Comparison of ENCODE assay signal across 8 cellular contexts in genomic region chr5:159106569-159107282, GRCh38. TPM values are rescaled to one million over a fixed set of nuclear protein-coding genes. Genes with fewer than 3 reads are reported as not detected.
DNase-seq lines count a peak whose midpoint lies in the region; ATAC-seq and TF ChIP-seq lines count a peak whose summit lies in the region.

No MANE protein-coding gene starts in this region.

- TF ChIP-seq CTCF in OCI-LY1 (IDR thresholded peaks at IDR 0.05; ENCODE audit: low read length): peak; percentile 92
- peak; percentile 87 for TF ChIP-seq CTCF in fibroblast of pulmonary artery (IDR thresholded peaks at IDR 0.05; ENCODE audit: low read length, missing control alignments)
- peak; percentile 96 for TF ChIP-seq CTCF in neural progenitor cell (IDR thresholded peaks at IDR 0.05)

- peaks cover 44% of the 10 kb centered on the region for H3K27me3 Mint-ChIP-seq in neural progenitor cell (ENCODE audit: insufficient read depth, low read depth)

- H3K9me2 ChIP-seq in OCI-LY1 (ENCODE audit: low read depth, low read length): no peaks in the 10 kb centered on the region

- H3K27ac ChIP-seq in OCI-LY1 (ENCODE audit: low read depth, low read length, poor library complexity, severe bottlenecking) (peak overlapping the region; percentile 95), neural progenitor cell (no peak overlapping the region)

- peak in 9 of 14 donors; percentile 31 to 63 (median 42) for DNase-seq in C1 segment of cervical spinal cord (lab: John Stamatoyannopoulos, UW)
- peak; percentile 83 for DNase-seq in activated T-cell treated with anti-CD3 and anti-CD28 coated beads, Interleukin-2, amount 50 U/mL, for 48 hours
- DNase-seq in fibroblast of pulmonary artery (ENCODE audit: low read depth): peak; percentile 75
- peak; percentile 93 for DNase-seq in neural progenitor cell (ENCODE audit: low spot score)
- DNase-seq in superior temporal gyrus (ENCODE audit: extremely low spot score): peak; percentile 83

- peaks cover 38% of the 10 kb centered on the region for H3K4me1 Mint-ChIP-seq in neural progenitor cell

- peaks cover 15% of the 10 kb centered on the region; the same call in 1 of the 2 replicates for H3F3A ChIP-seq in OCI-LY1 (ENCODE audit: insufficient read depth, low read length)
- H3F3A ChIP-seq in neural progenitor cell (ENCODE audit: low read depth): no peaks in the 10 kb centered on the region

- no peaks in the 10 kb centered on the region for H3K27me3 ChIP-seq in OCI-LY1 (ENCODE audit: insufficient read depth, low read length)
- H3K27me3 ChIP-seq in neural progenitor cell: peaks cover 100% of the 10 kb centered on the region

- H3K4me3 Mint-ChIP-seq in neural progenitor cell: peak overlapping the region; percentile 84

- H3K79me2 ChIP-seq in OCI-LY1 (ENCODE audit: insufficient read depth, low read length) (no peaks in the 10 kb centered on the region), neural progenitor cell (ENCODE audit: low read depth) (no peaks in the 10 kb centered on the region)

- H3K36me3 ChIP-seq in OCI-LY1 (ENCODE audit: insufficient read depth, low read length): no peaks in the 10 kb centered on the region
- H3K36me3 ChIP-seq in neural progenitor cell: no peaks in the 10 kb centered on the region

- no peak overlapping the region for H3K27ac Mint-ChIP-seq in neural progenitor cell

- no peaks in the 10 kb centered on the region for H3K9me3 ChIP-seq in OCI-LY1 (ENCODE audit: low read length)
- H3K9me3 ChIP-seq in neural progenitor cell (ENCODE audit: low read depth): no peaks in the 10 kb centered on the region

- H3K9me3 Mint-ChIP-seq in neural progenitor cell: peaks cover 3% of the 10 kb centered on the region

- no peaks in the 10 kb centered on the region for H4K20me1 ChIP-seq in OCI-LY1 (ENCODE audit: insufficient read depth, low read length)
- peaks cover 4% of the 10 kb centered on the region for H4K20me1 ChIP-seq in neural progenitor cell (ENCODE audit: low read depth)

- ATAC-seq in GM19035 (IDR thresholded peaks at IDR 0.05; ENCODE audit: unreplicated experiment) (peak; percentile 54), HG03342 (IDR thresholded peaks at IDR 0.05; ENCODE audit: unreplicated experiment) (peak; percentile 62)

- no peaks in the 10 kb centered on the region for H3K36me3 Mint-ChIP-seq in neural progenitor cell

- H3K4me3 ChIP-seq in OCI-LY1 (ENCODE audit: low read depth, low read length, poor library complexity, severe bottlenecking) (peak overlapping the region; percentile 96), fibroblast of pulmonary artery (replicated peaks; ENCODE audit: low read depth, low read length) (peak overlapping the region; percentile 33), neural progenitor cell (peak overlapping the region; percentile 48)

- H2AFZ ChIP-seq in OCI-LY1 (ENCODE audit: low read length) (no peak overlapping the region), neural progenitor cell (replicated peaks) (no peak overlapping the region)

- H3K4me2 ChIP-seq in OCI-LY1 (ENCODE audit: low read length) (peak overlapping the region; percentile 84), neural progenitor cell (peak overlapping the region; percentile 84)

- H3K9ac ChIP-seq in OCI-LY1 (ENCODE audit: low read length): peak overlapping the region; percentile 46; the same call in 1 of the 2 replicates
- H3K9ac ChIP-seq in neural progenitor cell: no peak overlapping the region

- H3K4me1 ChIP-seq in OCI-LY1 (ENCODE audit: insufficient read depth, low read length, severe bottlenecking): peaks cover 50% of the 10 kb centered on the region
- H3K4me1 ChIP-seq in neural progenitor cell: peaks cover 22% of the 10 kb centered on the region

RNA-seq across cellular contexts. Expression of gene EBF1, which starts 7.0 kb away (rescaled TPM):
- 0.19 and 0.56 TPM in 2 replicates for total RNA-seq in neural progenitor cell (ENCODE audit: low replicate concordance)

Comparison
In these comparisons a context has a peak if more than half of its experiments do, and no peak if none do; other contexts are left out.
1. DNase-seq: peak in every context shown above with its lines; median percentile 93 in neural progenitor cell; 83 in activated T-cell treated with anti-CD3 and anti-CD28 coated beads, Interleukin-2, amount 50 U/mL, for 48 hours; 83 in superior temporal gyrus; 75 in fibroblast of pulmonary artery; 42 in C1 segment of cervical spinal cord.
2. H3K4me3 ChIP-seq: peak in every context shown above with its lines; median percentile 96 in OCI-LY1; 48 in neural progenitor cell; 33 in fibroblast of pulmonary artery.